In the genomic region with DNA sequence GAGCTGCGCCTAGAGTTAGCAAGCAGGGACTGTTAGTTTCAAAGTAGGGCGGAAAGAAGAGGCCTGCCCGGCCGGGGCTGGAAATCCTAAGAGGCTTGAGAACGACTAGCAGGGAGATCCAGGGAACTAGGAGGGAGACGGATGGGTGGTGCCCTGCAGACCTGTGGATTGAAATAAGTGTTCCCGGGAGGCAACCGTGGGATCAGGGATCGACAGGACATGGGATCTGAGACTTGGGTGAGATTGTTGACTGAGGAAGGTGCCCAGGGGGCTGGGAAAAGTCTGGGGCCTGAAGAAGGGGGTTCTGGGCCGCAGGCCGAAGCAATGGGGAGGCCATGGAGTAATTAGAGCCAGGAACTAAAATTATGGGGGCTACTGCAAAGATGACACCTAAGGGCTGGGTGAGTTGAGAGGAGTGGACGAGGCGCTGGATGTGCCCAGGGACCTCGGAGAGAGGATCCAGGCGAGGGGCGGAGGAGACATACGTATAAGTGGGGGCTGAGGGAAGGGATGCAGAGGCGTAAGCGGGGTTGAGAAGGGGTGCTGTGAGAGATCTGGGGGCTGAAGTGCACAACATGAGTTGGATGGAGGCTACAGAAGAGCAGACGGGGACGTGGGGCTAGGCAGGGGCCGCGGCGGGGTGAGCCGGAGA, we compare ENCODE assay signal across 8 cellular contexts. TPM values are rescaled to one million over a fixed set of nuclear protein-coding genes. Genes with fewer than 3 reads are reported as not detected.
A peak's percentile ranks its signal among the peaks of the same experiment; 100 is the strongest.
DNase-seq lines count a peak whose midpoint lies in the region; ATAC-seq, FAIRE-seq and TF ChIP-seq lines count a peak whose summit lies in the region.

No MANE protein-coding gene starts in this region.

- H3K27ac ChIP-seq in SK-N-MC (no peak overlapping the region), gastroesophageal sphincter (peak overlapping the region; percentile 64 to 92 (median 90)), trophoblast cell (ENCODE audit: low read depth, low read length) (no peak overlapping the region)

- H3K36me3 ChIP-seq in SK-N-MC (ENCODE audit: insufficient read depth, low read length) (no peaks in the 10 kb centered on the region), gastroesophageal sphincter (no peaks in the 10 kb centered on the region), trophoblast cell (ENCODE audit: control insufficient read depth in 1 of 2, insufficient read depth in 2 of 2, low read length in 2 of 2) (no peaks in the 10 kb centered on the region)

- no peak for TF ChIP-seq EP300 in gastroesophageal sphincter (IDR thresholded peaks at IDR 0.05)

- no peak overlapping the region for H2BK12ac ChIP-seq in trophoblast cell (ENCODE audit: low read length)

- H3K4me3 ChIP-seq in SK-N-MC (peak overlapping the region; percentile 84), gastroesophageal sphincter (peak overlapping the region; percentile 62 to 87), trophoblast cell (ENCODE audit: low read depth, low read length) (peak overlapping the region; percentile 99)

- no peak for FAIRE-seq in GM12891 (lab: Jason Lieb, UNC)

- ATAC-seq in HG03097 (IDR thresholded peaks at IDR 0.05; ENCODE audit: low FRiP score, unreplicated experiment) = peak; percentile 8
- ATAC-seq in gastroesophageal sphincter = peak; percentile 13
- ATAC-seq in HG02798 (IDR thresholded peaks at IDR 0.05; ENCODE audit: poor library complexity, unreplicated experiment) = no peak

- no peak for TF ChIP-seq CTCF in gastroesophageal sphincter (IDR thresholded peaks at IDR 0.05)

- H3K4me1 ChIP-seq in gastroesophageal sphincter (peaks cover 7 to 21% (median 12%) of the 10 kb centered on the region in 3 donors), trophoblast cell (ENCODE audit: control insufficient read depth in 1 of 2, insufficient read depth in 2 of 2, low read length in 2 of 2) (no peaks in the 10 kb centered on the region)

- no peak overlapping the region for H3K18ac ChIP-seq in trophoblast cell (ENCODE audit: low read length)

- peak; percentile 30 for DNase-seq in activated T-cell treated with anti-CD3 and anti-CD28 coated beads, Interleukin-2, amount 50 U/mL, for 1 hour
- DNase-seq in activated T-cell treated with anti-CD3 and anti-CD28 coated beads for 4 hours = no peak
- DNase-seq in SK-N-MC (ENCODE audit: low read depth, low spot score) = no peak
- peak in 1 of 2 donors; percentile 18 for DNase-seq in trophoblast cell
- DNase-seq in GM12891 (ENCODE audit: insufficient read length, low spot score) = no peak

- peak overlapping the region; percentile 57 for H2AFZ ChIP-seq in trophoblast cell (ENCODE audit: insufficient read depth, low read length, poor library complexity)

- no peak overlapping the region for H4K91ac ChIP-seq in trophoblast cell (ENCODE audit: low read depth, low read length)

- H3K79me2 ChIP-seq in trophoblast cell (ENCODE audit: control insufficient read depth, insufficient read depth, low read length, poor library complexity) = no peaks in the 10 kb centered on the region

- H4K8ac ChIP-seq in trophoblast cell (ENCODE audit: low read depth, low read length) = peak overlapping the region; percentile 44

- TF ChIP-seq POLR2A in gastroesophageal sphincter (IDR thresholded peaks at IDR 0.05) = no peak
- no peak for TF ChIP-seq POLR2A in GM12891 (IDR thresholded peaks at IDR 0.05; ENCODE audit: low read depth, low read length)

- H3K9me3 ChIP-seq in SK-N-MC (ENCODE audit: low read depth, low read length) (no peaks in the 10 kb centered on the region), gastroesophageal sphincter (no peaks in the 10 kb centered on the region), trophoblast cell (ENCODE audit: insufficient read depth, low read depth, low read length) (no peaks in the 10 kb centered on the region)

- H3K14ac ChIP-seq in trophoblast cell (ENCODE audit: low read length) = peak overlapping the region; percentile 20

- peak overlapping the region; percentile 1 for H4K12ac ChIP-seq in trophoblast cell (ENCODE audit: low read depth, low read length)

- no peak overlapping the region for H2BK120ac ChIP-seq in trophoblast cell (ENCODE audit: insufficient read depth, low read length, poor library complexity)

- no peak overlapping the region for H3K23ac ChIP-seq in trophoblast cell (ENCODE audit: low read length)

- no peak overlapping the region for H2BK5ac ChIP-seq in trophoblast cell (ENCODE audit: low read depth, low read length, poor library complexity)

- no peaks in the 10 kb centered on the region for H3K27me3 ChIP-seq in gastroesophageal sphincter
- no peaks in the 10 kb centered on the region for H3K27me3 ChIP-seq in trophoblast cell (ENCODE audit: insufficient read depth, low read length)

- H3K79me1 ChIP-seq in trophoblast cell (ENCODE audit: low read length) = peaks cover 5% of the 10 kb centered on the region

- 0% methylated on average over 12 to 25 of the region's 25 CpGs for WGBS in gastroesophageal sphincter (ENCODE audit: low coverage in 1 of 2), 2 donors
- WGBS in trophoblast cell (ENCODE audit: extremely low coverage, insufficient coverage, insufficient read length) = no CpG with 5 or more reads among the region's 25 CpGs

- no peak overlapping the region for H3K4ac ChIP-seq in trophoblast cell (ENCODE audit: low read depth, low read length)

- peak overlapping the region; percentile 94 for H3K4me2 ChIP-seq in trophoblast cell (ENCODE audit: low read length)

- no peak overlapping the region for H2AK5ac ChIP-seq in trophoblast cell (ENCODE audit: low read length)

- peak overlapping the region; percentile 68 for H3K9ac ChIP-seq in SK-N-MC (ENCODE audit: insufficient read length)
- peak overlapping the region; percentile 83 for H3K9ac ChIP-seq in trophoblast cell (ENCODE audit: low read length)

TF ChIP-seq in GM12891, 5 proteins besides CTCF, POLR2A, EP300 and RAD21:
- TF ChIP-seq SPI1 (IDR thresholded peaks at IDR 0.05; ENCODE audit: low read depth, low read length) (no peak), POU2F2 (IDR thresholded peaks at IDR 0.05; ENCODE audit: low read depth, low read length) (no peak), POLR2AphosphoS5 (IDR thresholded peaks at IDR 0.05; ENCODE audit: low read depth, low read length) (no peak), TAF1 (IDR thresholded peaks at IDR 0.05; ENCODE audit: low read depth, low read length) (no peak), PAX5 (IDR thresholded peaks at IDR 0.05; ENCODE audit: insufficient read depth, low read length, severe bottlenecking) (no peak)
TF ChIP-seq in GM12891: peak in this region for 0.

RNA-seq across cellular contexts. Expression of a gene that starts 0.6 kb away (rescaled TPM):
- 100 to 1,000 TPM in 1 of 4 donors, 10 to 100 TPM in 3; 65.3 to 110 (median 67.6) TPM for total RNA-seq in gastroesophageal sphincter
- polyA plus RNA-seq in trophoblast cell (2013) = 51.0 and 52.4 TPM in 2 replicates
- polyA plus RNA-seq in GM12891 (2012; ENCODE audit: low read depth, missing spikeins) = 38.9 TPM

RNA-seq across cellular contexts. Expression of a gene that starts 38.6 kb away (rescaled TPM):
- 1 to 10 TPM in 1 of 4 donors, under 1 TPM in 2, not detected in 1; 0.10 to 4.0 (median 0.46) TPM for total RNA-seq in gastroesophageal sphincter
- 0.03 TPM in 2 replicates for polyA plus RNA-seq in trophoblast cell (2013)
- polyA plus RNA-seq in GM12891 (2012; ENCODE audit: low read depth, missing spikeins) = not detected

Comparison
In these comparisons a context has a peak if more than half of its experiments do, and no peak if none do; other contexts are left out.
1. H3K27ac ChIP-seq: peak in gastroesophageal sphincter (4 of 4); none in SK-N-MC (single experiment) and trophoblast cell (single experiment).
2. Peak in every context shown above with its lines, with median percentiles within 50 percentile points of each other: H3K4me3 ChIP-seq.